1 cellular context compared by ENCODE assay signal in the genomic region with DNA sequence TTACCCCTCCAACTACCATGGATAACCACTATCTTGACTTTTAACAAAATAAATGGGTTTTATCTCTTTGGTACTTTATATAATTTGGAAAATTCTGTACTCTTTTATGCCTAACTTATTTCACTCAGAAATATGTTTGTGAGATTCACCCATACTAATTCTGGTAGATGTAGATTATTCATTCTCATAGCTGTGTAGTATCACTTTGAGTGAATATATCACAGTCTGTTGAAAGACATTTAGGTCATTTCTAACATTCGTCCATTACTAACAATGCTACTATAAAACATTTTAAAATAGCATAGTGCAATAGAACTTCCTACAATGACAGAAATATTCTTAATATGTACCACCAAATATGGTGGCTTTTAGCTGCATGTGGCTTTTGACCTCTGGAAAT.
TF ChIP-seq lines count a peak whose summit lies in the region.

No MANE protein-coding gene starts in this region.

TF ChIP-seq in GM12878, 131 proteins besides CTCF, POLR2A, EP300 and RAD21:
- TF ChIP-seq, protein P1, sequence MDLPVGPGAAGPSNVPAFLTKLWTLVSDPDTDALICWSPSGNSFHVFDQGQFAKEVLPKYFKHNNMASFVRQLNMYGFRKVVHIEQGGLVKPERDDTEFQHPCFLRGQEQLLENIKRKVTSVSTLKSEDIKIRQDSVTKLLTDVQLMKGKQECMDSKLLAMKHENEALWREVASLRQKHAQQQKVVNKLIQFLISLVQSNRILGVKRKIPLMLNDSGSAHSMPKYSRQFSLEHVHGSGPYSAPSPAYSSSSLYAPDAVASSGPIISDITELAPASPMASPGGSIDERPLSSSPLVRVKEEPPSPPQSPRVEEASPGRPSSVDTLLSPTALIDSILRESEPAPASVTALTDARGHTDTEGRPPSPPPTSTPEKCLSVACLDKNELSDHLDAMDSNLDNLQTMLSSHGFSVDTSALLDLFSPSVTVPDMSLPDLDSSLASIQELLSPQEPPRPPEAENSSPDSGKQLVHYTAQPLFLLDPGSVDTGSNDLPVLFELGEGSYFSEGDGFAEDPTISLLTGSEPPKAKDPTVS (IDR thresholded peaks at IDR 0.05; ENCODE audit: low read depth, low read length) = no peak
- TF ChIP-seq JUNB (IDR thresholded peaks at IDR 0.05) (peak; percentile 77), MEF2A (IDR thresholded peaks at IDR 0.05; ENCODE audit: insufficient read depth, low read depth, low read length) (no peak), NFIC (IDR thresholded peaks at IDR 0.05; ENCODE audit: low read depth, low read length) (0 out of 2 replicates have a peak, but pooled peaks have one; percentile 25)
